ENCODE assay signal across 1 cellular context in the genomic region with DNA sequence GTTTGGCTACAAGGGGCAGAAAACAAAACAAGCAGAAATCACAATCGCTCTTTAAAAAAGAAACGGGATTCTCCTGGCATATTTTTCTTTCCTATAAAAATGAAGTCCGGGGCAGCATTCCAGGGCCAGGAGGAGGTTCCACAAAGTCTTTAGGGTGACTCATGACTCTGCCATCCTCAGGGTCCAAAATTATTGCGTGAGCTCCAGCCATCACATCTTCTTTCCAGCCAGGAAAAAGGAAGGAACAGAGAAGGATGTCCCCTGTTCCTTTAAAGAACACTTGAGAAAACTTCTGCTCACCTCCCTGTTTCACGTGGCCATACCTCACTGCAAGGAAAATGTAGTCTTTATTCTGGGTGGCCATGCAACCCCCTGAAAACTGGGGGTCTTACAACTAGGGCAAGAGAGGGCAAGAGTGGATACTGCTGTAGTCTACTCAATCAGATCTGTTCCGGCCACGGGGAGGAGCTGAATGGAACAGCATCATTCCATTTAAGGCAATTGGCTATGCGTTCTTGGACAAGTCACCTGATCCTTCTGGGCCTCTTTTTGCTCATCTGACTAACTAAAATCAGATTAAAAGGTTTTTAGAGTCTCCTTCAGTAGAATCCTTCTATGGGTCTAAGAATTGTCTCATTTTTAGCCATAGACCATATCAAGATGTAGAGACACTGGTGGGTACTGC.
TF ChIP-seq lines count a peak whose summit lies in the region.

No MANE protein-coding gene starts in this region.

TF ChIP-seq in K562, 482 proteins besides CTCF, POLR2A, EP300 and RAD21 (continued from another document):
- TF ChIP-seq, protein P1, sequence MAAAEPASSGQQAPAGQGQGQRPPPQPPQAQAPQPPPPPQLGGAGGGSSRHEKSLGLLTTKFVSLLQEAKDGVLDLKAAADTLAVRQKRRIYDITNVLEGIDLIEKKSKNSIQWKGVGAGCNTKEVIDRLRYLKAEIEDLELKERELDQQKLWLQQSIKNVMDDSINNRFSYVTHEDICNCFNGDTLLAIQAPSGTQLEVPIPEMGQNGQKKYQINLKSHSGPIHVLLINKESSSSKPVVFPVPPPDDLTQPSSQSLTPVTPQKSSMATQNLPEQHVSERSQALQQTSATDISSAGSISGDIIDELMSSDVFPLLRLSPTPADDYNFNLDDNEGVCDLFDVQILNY (CRISPR knock-in tag; IDR thresholded peaks at IDR 0.05): no peak
- no peak for TF ChIP-seq RBBP5 (IDR thresholded peaks at IDR 0.05; ENCODE audit: borderline replicate concordance, insufficient read depth, low read length, poor library complexity, severe bottlenecking)
- no peak for TF ChIP-seq ESRRA (IDR thresholded peaks at IDR 0.05; ENCODE audit: borderline replicate concordance, low read depth)
- TF ChIP-seq ARID3B (CRISPR knock-in tag; IDR thresholded peaks at IDR 0.05; ENCODE audit: borderline replicate concordance): no peak
- no peak for TF ChIP-seq CCAR2 (IDR thresholded peaks at IDR 0.05; ENCODE audit: low read depth, low read length)
- no peak for TF ChIP-seq CC2D1A (IDR thresholded peaks at IDR 0.05)
- TF ChIP-seq TOE1 (IDR thresholded peaks at IDR 0.05; ENCODE audit: borderline replicate concordance): no peak
- no peak for TF ChIP-seq TOE1 (CRISPR knock-in tag; IDR thresholded peaks at IDR 0.05; ENCODE audit: borderline replicate concordance, low read depth)
- TF ChIP-seq, protein P2, sequence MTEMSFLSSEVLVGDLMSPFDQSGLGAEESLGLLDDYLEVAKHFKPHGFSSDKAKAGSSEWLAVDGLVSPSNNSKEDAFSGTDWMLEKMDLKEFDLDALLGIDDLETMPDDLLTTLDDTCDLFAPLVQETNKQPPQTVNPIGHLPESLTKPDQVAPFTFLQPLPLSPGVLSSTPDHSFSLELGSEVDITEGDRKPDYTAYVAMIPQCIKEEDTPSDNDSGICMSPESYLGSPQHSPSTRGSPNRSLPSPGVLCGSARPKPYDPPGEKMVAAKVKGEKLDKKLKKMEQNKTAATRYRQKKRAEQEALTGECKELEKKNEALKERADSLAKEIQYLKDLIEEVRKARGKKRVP (CRISPR knock-in tag; IDR thresholded peaks at IDR 0.05): no peak
- no peak for TF ChIP-seq KLF10 (CRISPR knock-in tag; IDR thresholded peaks at IDR 0.05)
- TF ChIP-seq CUX1 (CRISPR knock-in tag; IDR thresholded peaks at IDR 0.05): no peak
- TF ChIP-seq OTX1 (CRISPR knock-in tag; IDR thresholded peaks at IDR 0.05): no peak
- no peak for TF ChIP-seq RBM22 (IDR thresholded peaks at IDR 0.05; ENCODE audit: low read depth, low read length, poor library complexity, severe bottlenecking)
- no peak for TF ChIP-seq ZNF165 (CRISPR knock-in tag; IDR thresholded peaks at IDR 0.05; ENCODE audit: borderline replicate concordance)
- TF ChIP-seq MGA (IDR thresholded peaks at IDR 0.05): no peak
- TF ChIP-seq HDGF (IDR thresholded peaks at IDR 0.05): no peak
- no peak for TF ChIP-seq EWSR1 (IDR thresholded peaks at IDR 0.05; ENCODE audit: borderline replicate concordance, low read depth, partially characterized antibody)
- no peak for TF ChIP-seq HNRNPL (IDR thresholded peaks at IDR 0.05; ENCODE audit: low read depth, low read length)
